ENCODE assay signal across 11 cellular contexts in genomic region chr5:2750026-2750757, GRCh38. TPM values are rescaled to one million over a fixed set of nuclear protein-coding genes. Genes with fewer than 3 reads are reported as not detected.
DNase-seq lines count a peak whose midpoint lies in the region; ATAC-seq and TF ChIP-seq lines count a peak whose summit lies in the region.
"Had no signal": no experiment of that assay in that cellular context is flagged by ENCODE, and none has a peak within 500 bp of the region (broad histone marks: within the 10 kb centered on the region; RNA-seq: fewer than 3 reads in every experiment).

No MANE protein-coding gene starts in this region.

- peak overlapping the region; percentile 53 for H4K8ac ChIP-seq in trophoblast cell (ENCODE audit: low read depth, low read length)

- H2AFZ ChIP-seq in trophoblast cell (ENCODE audit: insufficient read depth, low read length, poor library complexity), result peak overlapping the region; percentile 79

- peak overlapping the region; percentile 93; the same call in 1 of the 2 replicates for H3K27ac Mint-ChIP-seq in WTC11

- H3K9me3 ChIP-seq in HUES48 (ENCODE audit: control insufficient read depth, insufficient read depth, low read length) (no peaks in the 10 kb centered on the region), trophoblast cell (ENCODE audit: insufficient read depth, low read depth, low read length) (peaks cover 11% of the 10 kb centered on the region), BE2C (no peaks in the 10 kb centered on the region)
- H3K9me3 ChIP-seq: transverse colon had no signal

- peak overlapping the region; percentile 1 for H2BK5ac ChIP-seq in trophoblast cell (ENCODE audit: low read depth, low read length, poor library complexity)

- H3K36me3 Mint-ChIP-seq in WTC11, result peaks cover 29% of the 10 kb centered on the region

- no peak overlapping the region for H2AK5ac ChIP-seq in trophoblast cell (ENCODE audit: low read length)

- POLR2A ChIA-PET in WTC11 (lab: Charles Lee), result interaction anchor here (0.6 to 2.9 kb wide), 4 partner anchors 9 to 848 kb away, joined by 3 to 18 read pairs (median 3); no protein-coding TSS in a partner anchor

- H3K27me3 ChIP-seq in HUES48 (ENCODE audit: control insufficient read depth, insufficient read depth, low read length) (peaks cover 42% of the 10 kb centered on the region), trophoblast cell (ENCODE audit: insufficient read depth, low read length) (peaks cover 2% of the 10 kb centered on the region), BE2C (peaks cover 14% of the 10 kb centered on the region)

- H3K9me3 Mint-ChIP-seq in WTC11, result no peaks in the 10 kb centered on the region

- peak overlapping the region; percentile 84 for H3K4me3 Mint-ChIP-seq in WTC11

- H3K4me1 ChIP-seq in HUES48 (ENCODE audit: control insufficient read depth, insufficient read depth, low read length) (peaks cover 31% of the 10 kb centered on the region), trophoblast cell (ENCODE audit: control insufficient read depth in 1 of 2, insufficient read depth in 2 of 2, low read length in 2 of 2) (peaks cover 27 to 31% of the 10 kb centered on the region in 2 experiments), BE2C (no peaks in the 10 kb centered on the region)

- peak overlapping the region; percentile 86 for H3K18ac ChIP-seq in trophoblast cell (ENCODE audit: low read length)

- peak overlapping the region; percentile 97 for H3K9ac ChIP-seq in HUES48 (ENCODE audit: low read depth, low read length)
- peak overlapping the region; percentile 80 for H3K9ac ChIP-seq in trophoblast cell (ENCODE audit: low read length)

- peaks cover 64% of the 10 kb centered on the region for H3K27me3 Mint-ChIP-seq in WTC11 (ENCODE audit: low read depth)

- H3K36me3 ChIP-seq in HUES48 (ENCODE audit: control insufficient read depth, insufficient read depth, low read length), result peaks cover 40% of the 10 kb centered on the region
- peaks cover 21 to 24% of the 10 kb centered on the region in 2 experiments for H3K36me3 ChIP-seq in trophoblast cell (ENCODE audit: control insufficient read depth in 1 of 2, insufficient read depth in 2 of 2, low read length in 2 of 2)
- no peaks in the 10 kb centered on the region for H3K36me3 ChIP-seq in BE2C
- H3K36me3 ChIP-seq: transverse colon had no signal

- peak overlapping the region; percentile 30 for H4K91ac ChIP-seq in trophoblast cell (ENCODE audit: low read depth, low read length)

- whole genome bisulfite sequencing in trophoblast cell (ENCODE audit: extremely low coverage, insufficient coverage, insufficient read length), result no CpG with 5 or more reads among the region's 63 CpGs

- H3K23ac ChIP-seq in trophoblast cell (ENCODE audit: low read length), result no peak overlapping the region

- TF ChIP-seq CTCF in WTC11 (IDR thresholded peaks at IDR 0.05), result no peak
- no peak for TF ChIP-seq CTCF in fibroblast of the aortic adventitia (IDR thresholded peaks at IDR 0.05; ENCODE audit: insufficient read depth, low read length)
- no peak for TF ChIP-seq CTCF in BE2C (IDR thresholded peaks at IDR 0.05; ENCODE audit: low read depth, low read length)

- peak overlapping the region; percentile 81 for H3K14ac ChIP-seq in trophoblast cell (ENCODE audit: low read length)

- H3K4me3 ChIP-seq in HUES48 (ENCODE audit: low read depth, low read length), result peak overlapping the region; percentile 94
- H3K4me3 ChIP-seq in fibroblast of the aortic adventitia (ENCODE audit: low read depth, low read length), result peak overlapping the region; percentile 58
- peak overlapping the region; percentile 82 for H3K4me3 ChIP-seq in trophoblast cell (ENCODE audit: low read depth, low read length)
- H3K4me3 ChIP-seq in BE2C (ENCODE audit: low read depth, low read length), result no peak overlapping the region

- H2BK120ac ChIP-seq in trophoblast cell (ENCODE audit: insufficient read depth, low read length, poor library complexity), result no peak overlapping the region

- CTCF ChIA-PET in WTC11 (lab: Charles Lee), result interaction anchor here (0.6 to 1.7 kb wide), 6 partner anchors 11 to 188 kb away, joined by 3 to 13 read pairs (median 3); no protein-coding TSS in a partner anchor

- H3K79me2 ChIP-seq in trophoblast cell (ENCODE audit: control insufficient read depth, insufficient read depth, low read length, poor library complexity), result peaks cover 15% of the 10 kb centered on the region

- ATAC-seq in WTC11 (peak; percentile 12), GM18861 (IDR thresholded peaks at IDR 0.05; ENCODE audit: unreplicated experiment) (no peak), GM21717 (IDR thresholded peaks at IDR 0.05; ENCODE audit: unreplicated experiment) (no peak)

- peaks cover 47% of the 10 kb centered on the region for H3K4me1 Mint-ChIP-seq in WTC11

- peak overlapping the region; percentile 99 for H3K4me2 ChIP-seq in trophoblast cell (ENCODE audit: low read length)

- peak; percentile 65 for DNase-seq in WTC11 (ENCODE audit: low spot score)
- peak; percentile 4 for DNase-seq in fibroblast of the aortic adventitia (ENCODE audit: low read depth)
- DNase-seq in trophoblast cell, result peak; percentile 31 to 56
- DNase-seq in BE2C, result no peak
- DNase-seq in HCEC 1CT, result no peak
- DNase-seq: OCI-M1; stimulated activated CD4-positive, alpha-beta T cell treated with anti-CD3 and anti-CD28 coated beads, Interleukin-12 subunit alpha, Interleukin-12 subunit beta, amount 100 ng/mL, for 4 hours; transverse colon had no signal

- H2BK12ac ChIP-seq in trophoblast cell (ENCODE audit: low read length), result no peak overlapping the region

- H3K27ac ChIP-seq in HUES48 (ENCODE audit: low read depth, low read length), result peak overlapping the region; percentile 87
- H3K27ac ChIP-seq in trophoblast cell (ENCODE audit: low read depth, low read length), result no peak overlapping the region
- H3K27ac ChIP-seq: transverse colon had no signal

- H3K79me1 ChIP-seq in trophoblast cell (ENCODE audit: low read length), result peaks cover 20% of the 10 kb centered on the region

- peak overlapping the region; percentile 83 for H3K4ac ChIP-seq in trophoblast cell (ENCODE audit: low read depth, low read length)

- H4K12ac ChIP-seq in trophoblast cell (ENCODE audit: low read depth, low read length), result peak overlapping the region; percentile 12

TF ChIP-seq in WTC11, 78 proteins besides CTCF, POLR2A, EP300 and RAD21 (continues in another document):
- TF ChIP-seq ARID4B (CRISPR knock-in tag; IDR thresholded peaks at IDR 0.05; ENCODE audit: borderline replicate concordance) (peak; percentile 37; the same call in 1 of the 2 replicates), ZMAT4 (CRISPR knock-in tag; IDR thresholded peaks at IDR 0.05) (peak; percentile 23; the same call in 1 of the 2 replicates), RELA (CRISPR knock-in tag; IDR thresholded peaks at IDR 0.05; ENCODE audit: borderline replicate concordance) (no peak), IRF2 (CRISPR knock-in tag; IDR thresholded peaks at IDR 0.05; ENCODE audit: borderline replicate concordance, low read depth) (no peak), TEAD4 (CRISPR knock-in tag; IDR thresholded peaks at IDR 0.05) (0 out of 2 replicates have a peak, but pooled peaks have one; percentile 15), MYBL2 (CRISPR knock-in tag; IDR thresholded peaks at IDR 0.05) (0 out of 2 replicates have a peak, but pooled peaks have one; percentile 22)

RNA-seq across cellular contexts. Expression of gene IRX2, which starts 1.3 kb away (rescaled TPM):
- total RNA-seq in WTC11 (2021) (51.5 to 63.2 TPM (median 52.0 TPM) in 3 replicates), fibroblast of the aortic adventitia (ENCODE audit: low replicate concordance) (0.90 and 3.2 TPM in 2 replicates)
- 10.2 and 10.7 TPM in 2 replicates for polyA plus RNA-seq in trophoblast cell (2013)
- polyA plus RNA-seq in BE2C (2012; ENCODE audit: insufficient read depth, insufficient read length, low read depth), result not detected
- total RNA-seq: transverse colon had no signal

Comparison
In these comparisons a context has a peak if more than half of its experiments do, and no peak if none do; other contexts are left out.
1. DNase-seq: peak in WTC11 (single experiment), fibroblast of the aortic adventitia (single experiment) and trophoblast cell (2 of 2); none in BE2C (single experiment) and HCEC 1CT (single experiment).
2. RNA of gene IRX2, which starts 1.3 kb away (total RNA-seq): 51.5 to 63.2 TPM in WTC11; 0.90 to 3.2 TPM in fibroblast of the aortic adventitia; every median in the first group is over 10 times any median in the second.